Comparison of ENCODE assay signal across 8 cellular contexts in the genomic region with DNA sequence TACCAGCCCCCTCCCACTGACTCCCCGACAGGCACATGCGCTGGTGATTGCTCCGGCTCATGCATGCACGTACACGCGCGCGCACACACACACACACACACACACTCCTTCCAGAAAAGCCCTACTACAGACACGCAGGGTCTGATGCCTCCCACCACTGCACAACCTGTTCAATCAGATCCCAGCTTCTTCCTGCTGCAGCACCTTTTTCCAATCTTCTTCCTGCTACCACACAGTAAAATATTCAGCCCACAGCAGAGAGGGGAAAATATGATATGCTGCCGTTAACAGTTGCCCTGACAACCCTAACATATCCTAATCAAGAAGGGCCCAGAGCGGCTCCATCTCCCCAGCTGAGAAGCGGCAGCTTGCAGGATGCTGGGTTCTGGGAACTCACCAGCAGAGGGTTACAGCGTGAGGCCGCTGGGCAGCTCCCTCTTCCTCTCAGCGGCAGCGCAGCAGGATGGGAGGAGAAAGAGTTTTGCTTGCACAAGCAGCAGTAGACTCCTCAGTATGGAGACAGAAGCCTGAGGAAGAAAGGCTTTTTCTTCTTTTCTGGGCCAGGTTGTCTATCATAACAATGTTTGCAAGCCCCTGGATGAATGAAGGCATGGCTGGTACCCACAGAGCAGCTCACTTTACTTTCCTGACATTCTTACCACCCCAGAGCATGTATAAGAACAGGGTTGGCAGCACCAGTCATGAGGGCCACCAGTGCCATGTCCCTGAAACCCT. TPM values are rescaled to one million over a fixed set of nuclear protein-coding genes. Genes with fewer than 3 reads are reported as not detected.
DNase-seq lines count a peak whose midpoint lies in the region; ATAC-seq and TF ChIP-seq lines count a peak whose summit lies in the region.

No MANE protein-coding gene starts in this region.

- TF ChIP-seq POLR2A in sigmoid colon (IDR thresholded peaks at IDR 0.05) = no peak

- DNase-seq in Right ventricle myocardium inferior (ENCODE audit: missing footprints) (peak; percentile 70), cardiac septum (ENCODE audit: low spot score) (no peak), NOMO-1 treated with dmso at 0.1 percent for 144 hours (lab: John Stamatoyannopoulos, UW; ENCODE audit: unreplicated experiment) (peak; percentile 7), astrocyte of the spinal cord (ENCODE audit: low read depth, low spot score) (peak; percentile 62), sigmoid colon (peak; percentile 71)

- H3K27me3 ChIP-seq in iPS-20b (ENCODE audit: insufficient read depth, low read length) (no peaks in the 10 kb centered on the region), sigmoid colon (peaks cover 0 to 3% (median 0%) of the 10 kb centered on the region in 3 donors)

- H3K4me1 ChIP-seq in iPS-20b (ENCODE audit: insufficient read depth, low read length) = peaks cover 48% of the 10 kb centered on the region
- peaks cover 0 to 10% (median 1%) of the 10 kb centered on the region in 4 donors for H3K4me1 ChIP-seq in sigmoid colon

- no peak for TF ChIP-seq EP300 in sigmoid colon (IDR thresholded peaks at IDR 0.05)

- peak overlapping the region; percentile 5 for H3K27ac ChIP-seq in iPS-20b (ENCODE audit: low read length)
- H3K27ac ChIP-seq in sigmoid colon = no peak overlapping the region

- H3K36me3 ChIP-seq in iPS-20b (ENCODE audit: insufficient read depth, low read depth, low read length) (no peaks in the 10 kb centered on the region), sigmoid colon (no peaks in the 10 kb centered on the region)

- intact Hi-C loops in Right ventricle myocardium inferior (cut with DNase I) = no loop called here
- intact Hi-C loops in cardiac septum (cut with DNase I) = no loop called here
- intact Hi-C loops in sigmoid colon (cut with DNase I) = no loop called here

- H3K4me3 ChIP-seq in astrocyte of the spinal cord (ENCODE audit: low read depth, low read length) (no peak overlapping the region), iPS-20b (ENCODE audit: low read length) (peak overlapping the region; percentile 29; the same call in 1 of the 2 replicates), sigmoid colon (no peak overlapping the region)

- WGBS in sigmoid colon, 2 donors = 27 to 69% methylated on average over 16 of the region's 16 CpGs

- in situ Hi-C loops in astrocyte of the spinal cord (cut with HindIII; ENCODE audit: low sequenced_read_pairs) = no loop called here

- H3K9ac ChIP-seq in iPS-20b (ENCODE audit: low read depth, low read length) = peak overlapping the region; percentile 51; the same call in 1 of the 2 replicates

- H3K9me3 ChIP-seq in iPS-20b (ENCODE audit: insufficient read depth, low read depth, low read length) (no peaks in the 10 kb centered on the region), sigmoid colon (no peaks in the 10 kb centered on the region)

- ATAC-seq in Right ventricle myocardium inferior = peak; percentile 81
- no peak for ATAC-seq in HG02763 (IDR thresholded peaks at IDR 0.05; ENCODE audit: unreplicated experiment)
- no peak for ATAC-seq in GM21717 (IDR thresholded peaks at IDR 0.05; ENCODE audit: unreplicated experiment)

- TF ChIP-seq CTCF in astrocyte of the spinal cord (IDR thresholded peaks at IDR 0.05; ENCODE audit: low read depth, low read length) (peak; percentile 65), sigmoid colon (IDR thresholded peaks at IDR 0.05) (no peak)

RNA-seq across cellular contexts. Expression of a gene that starts 23.9 kb away (rescaled TPM):
- total RNA-seq in Right ventricle myocardium inferior (3.2 TPM), cardiac septum (1.5 TPM), sigmoid colon (1 to 10 TPM; 1.2 to 3.3 (median 1.6) TPM)
- 10 to 100 TPM; 22.1 to 33.5 (median 26.4) TPM for polyA plus RNA-seq in sigmoid colon
